Comparison of ENCODE assay signal across 1 cellular context in genomic region chr16:70572926-70573270, GRCh38.
TF ChIP-seq lines count a peak whose summit lies in the region.

No MANE protein-coding gene starts in this region.

TF ChIP-seq in H1, 55 proteins besides CTCF, POLR2A, EP300 and RAD21 (continued from another document):
- TF ChIP-seq POLR2AphosphoS5 (IDR thresholded peaks at IDR 0.05; ENCODE audit: low read depth, low read length) (0 out of 2 replicates have a peak, but pooled peaks have one; percentile 12), SP1 (IDR thresholded peaks at IDR 0.05; ENCODE audit: low read depth, low read length) (no peak), TBP (IDR thresholded peaks at IDR 0.05; ENCODE audit: low read depth, low read length) (no peak), GABPA (IDR thresholded peaks at IDR 0.05; ENCODE audit: borderline replicate concordance, insufficient read depth, low read length) (no peak)
